Comparison of ENCODE assay signal across 14 cellular contexts in the genomic region with DNA sequence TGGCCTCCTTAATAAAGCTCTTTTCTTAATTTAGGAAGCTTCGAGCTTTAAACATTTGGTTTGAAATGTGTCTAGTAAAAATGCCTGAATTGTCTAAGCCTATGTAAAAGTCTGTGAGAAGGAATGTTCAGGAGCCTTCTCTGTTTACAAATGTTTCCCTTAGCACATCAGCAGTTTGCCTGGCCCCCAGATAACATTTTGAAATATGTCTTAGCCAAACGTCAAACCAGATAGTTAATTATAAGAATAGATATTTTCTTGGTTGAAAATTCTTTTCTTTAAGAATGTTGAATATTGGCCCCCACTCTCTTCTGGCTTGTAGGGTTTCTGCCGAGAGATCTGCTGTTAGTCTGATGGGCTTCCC.
"Had no signal": no experiment of that assay in that cellular context is flagged by ENCODE, and none has a peak within 500 bp of the region (broad histone marks: within the 10 kb centered on the region; RNA-seq: fewer than 3 reads in every experiment).

No MANE protein-coding gene starts in this region.

- DNase-seq: activated CD4-positive, alpha-beta T cell treated with anti-CD3 and anti-CD28 coated beads for 36 hours; activated CD4-positive, alpha-beta T cell treated with anti-CD3 and anti-CD28 coated beads, Interleukin-2, amount 50 U/mL, for 48 hours; activated gamma-delta T cell; adrenal gland; erythroblast; islet precursor cell; lower lobe of right lung; sigmoid colon; stimulated activated naive B cell treated with anti-CD40 and anti-IgM and Interleukin-4, amounts not matched to agents 10 μg/mL and 1 μg/mL and 100 μg/mL, for 72 hours; upper lobe of right lung had no signal

- H3K36me3 Mint-ChIP-seq: activated naive CD4-positive, alpha-beta T cell treated with anti-CD3 and anti-CD28 coated beads, Interleukin-2, amount 50 U/mL, for 24 hours; natural killer cell treated with Interleukin-12 subunit alpha and Interleukin-12 subunit beta and Interleukin-15 and Interleukin-18, amount 100 ng/mL, for 72 hours; stimulated activated naive B cell treated with anti-CD40 and anti-IgM and Interleukin-4, amounts not matched to agents 10 μg/mL and 1 μg/mL and 100 μg/mL, for 72 hours had no signal

- H3K4me1 Mint-ChIP-seq: activated CD4-positive, alpha-beta T cell treated with anti-CD3 and anti-CD28 coated beads for 36 hours; activated naive CD4-positive, alpha-beta T cell treated with anti-CD3 and anti-CD28 coated beads, Interleukin-2, amount 50 U/mL, for 24 hours; stimulated activated naive B cell treated with anti-CD40 and anti-IgM and Interleukin-4, amounts not matched to agents 10 μg/mL and 1 μg/mL and 100 μg/mL, for 72 hours had no signal

- H3K27me3 Mint-ChIP-seq: activated CD4-positive, alpha-beta T cell treated with anti-CD3 and anti-CD28 coated beads for 36 hours; activated naive CD4-positive, alpha-beta T cell treated with anti-CD3 and anti-CD28 coated beads, Interleukin-2, amount 50 U/mL, for 24 hours; natural killer cell treated with Interleukin-12 subunit alpha and Interleukin-12 subunit beta and Interleukin-15 and Interleukin-18, amount 100 ng/mL, for 72 hours; stimulated activated naive B cell treated with anti-CD40 and anti-IgM and Interleukin-4, amounts not matched to agents 10 μg/mL and 1 μg/mL and 100 μg/mL, for 72 hours had no signal

- H3K4me3 ChIP-seq: adrenal gland, lower lobe of right lung, sigmoid colon, thoracic aorta, upper lobe of right lung had no signal

- H3K27ac Mint-ChIP-seq: activated CD4-positive, alpha-beta T cell treated with anti-CD3 and anti-CD28 coated beads for 36 hours; activated naive CD4-positive, alpha-beta T cell treated with anti-CD3 and anti-CD28 coated beads, Interleukin-2, amount 50 U/mL, for 24 hours; natural killer cell treated with Interleukin-12 subunit alpha and Interleukin-12 subunit beta and Interleukin-15 and Interleukin-18, amount 100 ng/mL, for 72 hours; stimulated activated naive B cell treated with anti-CD40 and anti-IgM and Interleukin-4, amounts not matched to agents 10 μg/mL and 1 μg/mL and 100 μg/mL, for 72 hours; T-helper 2 cell treated with Interferon-gamma antibody and Interleukin-4, amounts not matched to agents 5 μg/mL and 100 μg/mL, for 36 hours had no signal

- H3K4me3 Mint-ChIP-seq: activated CD4-positive, alpha-beta T cell treated with anti-CD3 and anti-CD28 coated beads for 36 hours; activated naive CD4-positive, alpha-beta T cell treated with anti-CD3 and anti-CD28 coated beads, Interleukin-2, amount 50 U/mL, for 24 hours; natural killer cell treated with Interleukin-12 subunit alpha and Interleukin-12 subunit beta and Interleukin-15 and Interleukin-18, amount 100 ng/mL, for 72 hours; stimulated activated naive B cell treated with anti-CD40 and anti-IgM and Interleukin-4, amounts not matched to agents 10 μg/mL and 1 μg/mL and 100 μg/mL, for 72 hours; T-helper 2 cell treated with Interferon-gamma antibody and Interleukin-4, amounts not matched to agents 5 μg/mL and 100 μg/mL, for 36 hours had no signal

- H3K9me3 Mint-ChIP-seq: activated naive CD4-positive, alpha-beta T cell treated with anti-CD3 and anti-CD28 coated beads, Interleukin-2, amount 50 U/mL, for 24 hours had no signal
